In the genomic region with DNA sequence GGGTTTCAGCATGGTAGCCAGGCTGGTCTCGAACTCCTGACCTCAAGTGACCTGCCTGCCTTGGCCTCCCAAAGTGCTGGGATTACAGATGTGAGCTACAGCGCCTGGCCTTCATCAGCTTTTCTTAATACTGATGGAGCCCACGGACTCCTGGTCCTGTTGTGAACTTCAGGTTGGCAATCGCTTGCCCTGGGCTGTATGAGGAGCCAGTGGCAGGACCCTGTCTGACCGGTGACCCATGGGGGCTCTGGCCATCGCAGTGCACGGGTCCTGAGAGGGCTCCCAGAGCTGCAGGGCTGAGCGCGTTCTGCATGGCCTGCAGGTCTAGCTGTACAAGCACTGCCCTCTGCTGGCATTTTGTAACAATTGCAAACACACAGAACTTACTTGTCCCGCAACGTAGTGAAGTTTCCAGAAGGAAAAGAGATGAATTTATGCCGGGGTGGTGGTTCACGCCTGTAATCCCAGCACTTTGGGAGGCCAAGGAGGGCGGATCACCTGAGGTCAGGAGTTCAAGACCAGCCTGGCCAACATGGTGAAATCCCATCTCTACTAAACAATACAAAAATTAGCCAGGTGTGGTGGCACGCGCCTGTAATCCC, we compare ENCODE assay signal across 1 cellular context.
TF ChIP-seq lines count a peak whose summit lies in the region.
"Not testable (repeated sequence)": the region's sequence is repeated elsewhere in the genome, so short reads cannot be mapped to it uniquely, and the experiment has no call there.

No MANE protein-coding gene starts in this region.

TF ChIP-seq in HepG2, 621 proteins besides CTCF, POLR2A, EP300 and RAD21 (continued from another document and continues in another):
- TF ChIP-seq ZNF205 (CRISPR knock-in tag; IDR thresholded peaks at IDR 0.05) = 0 out of 2 replicates have a peak, but pooled peaks have one; percentile 30
- 0 out of 2 replicates have a peak, but pooled peaks have one; percentile 30 for TF ChIP-seq KMT2A (CRISPR knock-in tag; IDR thresholded peaks at IDR 0.05)
- peak; percentile 63; the same call in 1 of the 2 replicates for TF ChIP-seq ZNF331 (CRISPR knock-in tag; IDR thresholded peaks at IDR 0.05)
- 0 out of 2 replicates have a peak, but pooled peaks have one; percentile 20 for TF ChIP-seq NFKBIZ (CRISPR knock-in tag; IDR thresholded peaks at IDR 0.05)
- TF ChIP-seq, protein P1, sequence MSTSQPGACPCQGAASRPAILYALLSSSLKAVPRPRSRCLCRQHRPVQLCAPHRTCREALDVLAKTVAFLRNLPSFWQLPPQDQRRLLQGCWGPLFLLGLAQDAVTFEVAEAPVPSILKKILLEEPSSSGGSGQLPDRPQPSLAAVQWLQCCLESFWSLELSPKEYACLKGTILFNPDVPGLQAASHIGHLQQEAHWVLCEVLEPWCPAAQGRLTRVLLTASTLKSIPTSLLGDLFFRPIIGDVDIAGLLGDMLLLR (CRISPR knock-in tag; IDR thresholded peaks at IDR 0.05) = peak; percentile 36; the same call in 1 of the 2 replicates
- 0 out of 2 replicates have a peak, but pooled peaks have one; percentile 34 for TF ChIP-seq MIXL1 (CRISPR knock-in tag; IDR thresholded peaks at IDR 0.05)
- TF ChIP-seq KLF13 (CRISPR knock-in tag; IDR thresholded peaks at IDR 0.05) = 0 out of 2 replicates have a peak, but pooled peaks have one; percentile 80
- TF ChIP-seq ZNF547 (CRISPR knock-in tag; IDR thresholded peaks at IDR 0.05) = peak; percentile 48; the same call in 1 of the 2 replicates
- peak; percentile 50; the same call in 1 of the 2 replicates for TF ChIP-seq ZNF280D (CRISPR knock-in tag; IDR thresholded peaks at IDR 0.05)
- peak; percentile 50; the same call in 1 of the 2 replicates for TF ChIP-seq ARNTL (CRISPR knock-in tag; IDR thresholded peaks at IDR 0.05)
- peak; percentile 39; the same call in 1 of the 2 replicates for TF ChIP-seq ZNF264 (CRISPR knock-in tag; IDR thresholded peaks at IDR 0.05)
- TF ChIP-seq STAG1 (CRISPR knock-in tag; IDR thresholded peaks at IDR 0.05) = peak; percentile 99
- TF ChIP-seq KMT2B (CRISPR knock-in tag; IDR thresholded peaks at IDR 0.05) = peak; percentile 51; the same call in 1 of the 2 replicates
- TF ChIP-seq CBX2 (IDR thresholded peaks at IDR 0.05; ENCODE audit: low read depth, low read length); SOX13 (IDR thresholded peaks at IDR 0.05); SOX6 (IDR thresholded peaks at IDR 0.05): not testable (repeated sequence)
- peak; percentile 71; the same call in 1 of the 2 replicates for TF ChIP-seq CBX2 (CRISPR knock-in tag; IDR thresholded peaks at IDR 0.05; ENCODE audit: low read depth)
- 0 out of 2 replicates have a peak, but pooled peaks have one; percentile 43 for TF ChIP-seq ZNF784 (CRISPR knock-in tag; IDR thresholded peaks at IDR 0.05; ENCODE audit: borderline replicate concordance)
- 0 out of 2 replicates have a peak, but pooled peaks have one; percentile 52 for TF ChIP-seq ZNF704 (CRISPR knock-in tag; IDR thresholded peaks at IDR 0.05; ENCODE audit: borderline replicate concordance)
- peak in 1 of 2 experiments; percentile 30; a peak in 1 of 4 replicates for TF ChIP-seq SOX13 (CRISPR knock-in tag; conservative IDR thresholded peaks at IDR 0.05 in 1 of 2, IDR thresholded peaks at IDR 0.05 in 1 of 2)
- 0 out of 2 replicates have a peak, but pooled peaks have one; percentile 54 for TF ChIP-seq ZNF724P (CRISPR knock-in tag; IDR thresholded peaks at IDR 0.05; ENCODE audit: borderline replicate concordance)
- TF ChIP-seq YEATS4 (CRISPR knock-in tag; IDR thresholded peaks at IDR 0.05; ENCODE audit: borderline replicate concordance) = peak; percentile 55; the same call in 1 of the 2 replicates
- TF ChIP-seq, protein P2, sequence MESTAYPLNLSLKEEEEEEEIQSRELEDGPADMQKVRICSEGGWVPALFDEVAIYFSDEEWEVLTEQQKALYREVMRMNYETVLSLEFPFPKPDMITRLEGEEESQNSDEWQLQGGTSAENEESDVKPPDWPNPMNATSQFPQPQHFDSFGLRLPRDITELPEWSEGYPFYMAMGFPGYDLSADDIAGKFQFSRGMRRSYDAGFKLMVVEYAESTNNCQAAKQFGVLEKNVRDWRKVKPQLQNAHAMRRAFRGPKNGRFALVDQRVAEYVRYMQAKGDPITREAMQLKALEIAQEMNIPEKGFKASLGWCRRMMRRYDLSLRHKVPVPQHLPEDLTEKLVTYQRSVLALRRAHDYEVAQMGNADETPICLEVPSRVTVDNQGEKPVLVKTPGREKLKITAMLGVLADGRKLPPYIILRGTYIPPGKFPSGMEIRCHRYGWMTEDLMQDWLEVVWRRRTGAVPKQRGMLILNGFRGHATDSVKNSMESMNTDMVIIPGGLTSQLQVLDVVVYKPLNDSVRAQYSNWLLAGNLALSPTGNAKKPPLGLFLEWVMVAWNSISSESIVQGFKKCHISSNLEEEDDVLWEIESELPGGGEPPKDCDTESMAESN (CRISPR knock-in tag; conservative IDR thresholded peaks at IDR 0.05) = peak; percentile 70; the same call in 1 of the 2 replicates
- TF ChIP-seq ZNF781 (CRISPR knock-in tag; IDR thresholded peaks at IDR 0.05; ENCODE audit: borderline replicate concordance, not compliant biosample characterization) = peak; percentile 66
- TF ChIP-seq, protein P3, sequence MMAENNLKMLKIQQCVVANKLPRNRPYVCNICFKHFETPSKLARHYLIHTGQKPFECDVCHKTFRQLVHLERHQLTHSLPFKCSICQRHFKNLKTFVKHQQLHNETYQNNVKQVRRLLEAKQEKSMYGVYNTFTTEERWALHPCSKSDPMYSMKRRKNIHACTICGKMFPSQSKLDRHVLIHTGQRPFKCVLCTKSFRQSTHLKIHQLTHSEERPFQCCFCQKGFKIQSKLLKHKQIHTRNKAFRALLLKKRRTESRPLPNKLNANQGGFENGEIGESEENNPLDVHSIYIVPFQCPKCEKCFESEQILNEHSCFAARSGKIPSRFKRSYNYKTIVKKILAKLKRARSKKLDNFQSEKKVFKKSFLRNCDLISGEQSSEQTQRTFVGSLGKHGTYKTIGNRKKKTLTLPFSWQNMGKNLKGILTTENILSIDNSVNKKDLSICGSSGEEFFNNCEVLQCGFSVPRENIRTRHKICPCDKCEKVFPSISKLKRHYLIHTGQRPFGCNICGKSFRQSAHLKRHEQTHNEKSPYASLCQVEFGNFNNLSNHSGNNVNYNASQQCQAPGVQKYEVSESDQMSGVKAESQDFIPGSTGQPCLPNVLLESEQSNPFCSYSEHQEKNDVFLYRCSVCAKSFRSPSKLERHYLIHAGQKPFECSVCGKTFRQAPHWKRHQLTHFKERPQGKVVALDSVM (CRISPR knock-in tag; IDR thresholded peaks at IDR 0.05) = peak; percentile 77
- TF ChIP-seq ZNF556 (CRISPR knock-in tag; IDR thresholded peaks at IDR 0.05; ENCODE audit: borderline replicate concordance) = peak; percentile 47; the same call in 1 of the 2 replicates
- peak; percentile 73; the same call in 1 of the 2 replicates for TF ChIP-seq KAT7 (CRISPR knock-in tag; IDR thresholded peaks at IDR 0.05; ENCODE audit: borderline replicate concordance)
- TF ChIP-seq ZFX (CRISPR knock-in tag; IDR thresholded peaks at IDR 0.05; ENCODE audit: low read depth) = peak; percentile 33; the same call in 1 of the 2 replicates
- 0 out of 2 replicates have a peak, but pooled peaks have one; percentile 50 for TF ChIP-seq SMYD3 (CRISPR knock-in tag; IDR thresholded peaks at IDR 0.05)
- peak; percentile 21; the same call in 1 of the 2 replicates for TF ChIP-seq RARA (CRISPR knock-in tag; IDR thresholded peaks at IDR 0.05)
- TF ChIP-seq, protein P4, sequence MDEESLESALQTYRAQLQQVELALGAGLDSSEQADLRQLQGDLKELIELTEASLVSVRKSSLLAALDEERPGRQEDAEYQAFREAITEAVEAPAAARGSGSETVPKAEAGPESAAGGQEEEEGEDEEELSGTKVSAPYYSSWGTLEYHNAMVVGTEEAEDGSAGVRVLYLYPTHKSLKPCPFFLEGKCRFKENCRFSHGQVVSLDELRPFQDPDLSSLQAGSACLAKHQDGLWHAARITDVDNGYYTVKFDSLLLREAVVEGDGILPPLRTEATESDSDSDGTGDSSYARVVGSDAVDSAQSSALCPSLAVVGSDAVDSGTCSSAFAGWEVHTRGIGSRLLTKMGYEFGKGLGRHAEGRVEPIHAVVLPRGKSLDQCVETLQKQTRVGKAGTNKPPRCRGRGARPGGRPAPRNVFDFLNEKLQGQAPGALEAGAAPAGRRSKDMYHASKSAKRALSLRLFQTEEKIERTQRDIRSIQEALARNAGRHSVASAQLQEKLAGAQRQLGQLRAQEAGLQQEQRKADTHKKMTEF (CRISPR knock-in tag; IDR thresholded peaks at IDR 0.05) = peak; percentile 66; the same call in 1 of the 2 replicates
- TF ChIP-seq PHF5A (CRISPR knock-in tag; IDR thresholded peaks at IDR 0.05; ENCODE audit: low read depth, unreplicated experiment) = peak; percentile 63
- 0 out of 2 replicates have a peak, but pooled peaks have one; percentile 65 for TF ChIP-seq BRCA1 (CRISPR knock-in tag; IDR thresholded peaks at IDR 0.05)
- peak; percentile 36; the same call in 1 of the 2 replicates for TF ChIP-seq ZNF607 (CRISPR knock-in tag; IDR thresholded peaks at IDR 0.05; ENCODE audit: borderline replicate concordance)
- TF ChIP-seq, protein P5, sequence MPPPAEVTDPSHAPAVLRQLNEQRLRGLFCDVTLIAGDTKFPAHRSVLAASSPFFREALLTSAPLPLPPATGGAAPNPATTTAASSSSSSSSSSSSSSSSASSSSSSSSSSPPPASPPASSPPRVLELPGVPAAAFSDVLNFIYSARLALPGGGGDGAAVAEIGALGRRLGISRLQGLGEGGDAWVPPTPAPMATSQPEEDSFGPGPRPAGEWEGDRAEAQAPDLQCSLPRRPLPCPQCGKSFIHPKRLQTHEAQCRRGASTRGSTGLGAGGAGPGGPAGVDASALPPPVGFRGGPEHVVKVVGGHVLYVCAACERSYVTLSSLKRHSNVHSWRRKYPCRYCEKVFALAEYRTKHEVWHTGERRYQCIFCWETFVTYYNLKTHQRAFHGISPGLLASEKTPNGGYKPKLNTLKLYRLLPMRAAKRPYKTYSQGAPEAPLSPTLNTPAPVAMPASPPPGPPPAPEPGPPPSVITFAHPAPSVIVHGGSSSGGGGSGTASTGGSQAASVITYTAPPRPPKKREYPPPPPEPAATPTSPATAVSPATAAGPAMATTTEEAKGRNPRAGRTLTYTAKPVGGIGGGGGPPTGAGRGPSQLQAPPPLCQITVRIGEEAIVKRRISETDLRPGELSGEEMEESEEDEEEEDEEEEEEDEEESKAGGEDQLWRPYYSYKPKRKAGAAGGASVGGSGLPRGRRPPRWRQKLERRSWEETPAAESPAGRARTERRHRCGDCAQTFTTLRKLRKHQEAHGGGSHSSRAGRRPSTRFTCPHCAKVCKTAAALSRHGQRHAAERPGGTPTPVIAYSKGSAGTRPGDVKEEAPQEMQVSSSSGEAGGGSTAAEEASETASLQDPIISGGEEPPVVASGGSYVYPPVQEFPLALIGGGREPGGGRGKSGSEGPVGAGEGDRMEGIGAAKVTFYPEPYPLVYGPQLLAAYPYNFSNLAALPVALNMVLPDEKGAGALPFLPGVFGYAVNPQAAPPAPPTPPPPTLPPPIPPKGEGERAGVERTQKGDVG (CRISPR knock-in tag; IDR thresholded peaks at IDR 0.05; ENCODE audit: borderline replicate concordance) = peak; percentile 28; the same call in 1 of the 2 replicates
- TF ChIP-seq ZBTB38 (CRISPR knock-in tag; IDR thresholded peaks at IDR 0.05) = peak; percentile 79
- peak; percentile 52 for TF ChIP-seq FOSL2 (CRISPR knock-in tag; IDR thresholded peaks at IDR 0.05)
- TF ChIP-seq, protein P6, sequence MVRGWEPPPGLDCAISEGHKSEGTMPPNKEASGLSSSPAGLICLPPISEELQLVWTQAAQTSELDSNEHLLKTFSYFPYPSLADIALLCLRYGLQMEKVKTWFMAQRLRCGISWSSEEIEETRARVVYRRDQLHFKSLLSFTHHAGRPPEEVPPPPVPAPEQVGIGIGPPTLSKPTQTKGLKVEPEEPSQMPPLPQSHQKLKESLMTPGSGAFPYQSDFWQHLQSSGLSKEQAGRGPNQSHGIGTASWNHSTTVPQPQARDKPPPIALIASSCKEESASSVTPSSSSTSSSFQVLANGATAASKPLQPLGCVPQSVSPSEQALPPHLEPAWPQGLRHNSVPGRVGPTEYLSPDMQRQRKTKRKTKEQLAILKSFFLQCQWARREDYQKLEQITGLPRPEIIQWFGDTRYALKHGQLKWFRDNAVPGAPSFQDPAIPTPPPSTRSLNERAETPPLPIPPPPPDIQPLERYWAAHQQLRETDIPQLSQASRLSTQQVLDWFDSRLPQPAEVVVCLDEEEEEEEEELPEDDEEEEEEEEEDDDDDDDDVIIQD (CRISPR knock-in tag; IDR thresholded peaks at IDR 0.05; ENCODE audit: low read depth) = peak; percentile 31; the same call in 1 of the 2 replicates
- peak; percentile 98 for TF ChIP-seq ZBTB7B (CRISPR knock-in tag; IDR thresholded peaks at IDR 0.05)
- peak; percentile 75 for TF ChIP-seq SOX6 (CRISPR knock-in tag; IDR thresholded peaks at IDR 0.05)
- TF ChIP-seq ZNF891 (CRISPR knock-in tag; IDR thresholded peaks at IDR 0.05) = peak; percentile 84
- TF ChIP-seq FOXA3 (CRISPR knock-in tag; IDR thresholded peaks at IDR 0.05) = peak; percentile 44; the same call in 1 of the 2 replicates
